Comparison of ENCODE assay signal across 8 cellular contexts in genomic region chr11:65711785-65712632, GRCh38. TPM values are rescaled to one million over a fixed set of nuclear protein-coding genes. Genes with fewer than 3 reads are reported as not detected.
DNase-seq lines count a peak whose midpoint lies in the region; ATAC-seq and TF ChIP-seq lines count a peak whose summit lies in the region.

Gene KAT5, plus strand, starts transcription at chr11:65712252. Its CDS starts 16 bp downstream, at chr11:65712268.

- WGBS in thymus, result under 1% methylated on average over 65 of the region's 65 CpGs

- peak within 1 kb of the TSS; percentile 95 for H3K4me3 Mint-ChIP-seq in activated naive CD8-positive, alpha-beta T cell
- H3K4me3 Mint-ChIP-seq in osteocyte (ENCODE audit: unreplicated experiment), result peak within 1 kb of the TSS; percentile 92

- peak within 1 kb of the TSS; percentile 92 for H3K4me3 ChIP-seq in thymus (ENCODE audit: low read length)

- intact Hi-C loops in head of caudate nucleus (cut with DNase I), result loop anchor here (2.0 to 10.0 kb wide), 3 partner anchors 49 to 105 kb away; partner anchors contain the start of gene RELA

- peaks cover 5% of the 10 kb centered on the region for H3K36me3 Mint-ChIP-seq in activated naive CD8-positive, alpha-beta T cell
- peaks cover 20% of the 10 kb centered on the region for H3K36me3 Mint-ChIP-seq in osteocyte (ENCODE audit: unreplicated experiment)

- H3K27me3 ChIP-seq in thymus (ENCODE audit: control insufficient read depth, insufficient read depth), result no peaks in the 10 kb centered on the region

- H3K4me1 Mint-ChIP-seq in activated naive CD8-positive, alpha-beta T cell (ENCODE audit: low read depth), result peaks cover 20% of the 10 kb centered on the region
- H3K4me1 Mint-ChIP-seq in osteocyte (ENCODE audit: unreplicated experiment), result peaks cover 15% of the 10 kb centered on the region

- peak within 1 kb of the TSS; percentile 98 for H3K27ac Mint-ChIP-seq in activated naive CD8-positive, alpha-beta T cell
- H3K27ac Mint-ChIP-seq in osteocyte (ENCODE audit: unreplicated experiment), result peak within 1 kb of the TSS; percentile 100

- H3K4me1 ChIP-seq in thymus (ENCODE audit: control insufficient read depth, insufficient read depth, low read length), result peaks cover 8% of the 10 kb centered on the region

- TF ChIP-seq POLR2A in GM10847 (IDR thresholded peaks at IDR 0.05; ENCODE audit: extremely low read depth, insufficient read length), result peak; percentile 75

- peak; percentile 99 for DNase-seq in NCI-H1092 treated with DMSO at 0.1 percent for 48 hours (lab: John Stamatoyannopoulos, UW)
- peak; percentile 97 for DNase-seq in SKM-1 (lab: John Stamatoyannopoulos, UW; ENCODE audit: unreplicated experiment)
- DNase-seq in head of caudate nucleus, result peak; percentile 95 to 100 (median 98)
- DNase-seq in osteocyte (ENCODE audit: extremely low spot score, unreplicated experiment), result peak; percentile 99

- no peaks in the 10 kb centered on the region for H3K9me3 Mint-ChIP-seq in activated naive CD8-positive, alpha-beta T cell (ENCODE audit: low read depth)
- H3K9me3 Mint-ChIP-seq in osteocyte (ENCODE audit: unreplicated experiment), result no peaks in the 10 kb centered on the region

- H3K27me3 Mint-ChIP-seq in activated naive CD8-positive, alpha-beta T cell, result no peaks in the 10 kb centered on the region
- no peaks in the 10 kb centered on the region for H3K27me3 Mint-ChIP-seq in osteocyte (ENCODE audit: unreplicated experiment)

- peak; percentile 95 for TF ChIP-seq CTCF in osteocyte (IDR thresholded peaks at IDR 0.05)

- peak within 1 kb of the TSS; percentile 99 for H3K27ac ChIP-seq in thymus (ENCODE audit: low read depth)

- peaks cover 32% of the 10 kb centered on the region for H3K36me3 ChIP-seq in thymus (ENCODE audit: control insufficient read depth, insufficient read depth)

- no peaks in the 10 kb centered on the region for H3K9me3 ChIP-seq in thymus (ENCODE audit: control insufficient read depth)

- ATAC-seq in HG02610 (IDR thresholded peaks at IDR 0.05; ENCODE audit: unreplicated experiment), result peak; percentile 81

RNA-seq across cellular contexts. Expression of gene KAT5, which starts in this region (rescaled TPM):
- 60.4 and 66.5 TPM in 2 replicates for total RNA-seq in osteocyte
- polyA plus RNA-seq in thymus, result 104 TPM

Comparison
In these comparisons a context has a peak if more than half of its experiments do, and no peak if none do; other contexts are left out.
1. Peak in every context shown above with its lines: DNase-seq, ATAC-seq, H3K4me3 ChIP-seq and H3K27ac ChIP-seq.